Comparison of ENCODE assay signal across 8 cellular contexts in the genomic region with DNA sequence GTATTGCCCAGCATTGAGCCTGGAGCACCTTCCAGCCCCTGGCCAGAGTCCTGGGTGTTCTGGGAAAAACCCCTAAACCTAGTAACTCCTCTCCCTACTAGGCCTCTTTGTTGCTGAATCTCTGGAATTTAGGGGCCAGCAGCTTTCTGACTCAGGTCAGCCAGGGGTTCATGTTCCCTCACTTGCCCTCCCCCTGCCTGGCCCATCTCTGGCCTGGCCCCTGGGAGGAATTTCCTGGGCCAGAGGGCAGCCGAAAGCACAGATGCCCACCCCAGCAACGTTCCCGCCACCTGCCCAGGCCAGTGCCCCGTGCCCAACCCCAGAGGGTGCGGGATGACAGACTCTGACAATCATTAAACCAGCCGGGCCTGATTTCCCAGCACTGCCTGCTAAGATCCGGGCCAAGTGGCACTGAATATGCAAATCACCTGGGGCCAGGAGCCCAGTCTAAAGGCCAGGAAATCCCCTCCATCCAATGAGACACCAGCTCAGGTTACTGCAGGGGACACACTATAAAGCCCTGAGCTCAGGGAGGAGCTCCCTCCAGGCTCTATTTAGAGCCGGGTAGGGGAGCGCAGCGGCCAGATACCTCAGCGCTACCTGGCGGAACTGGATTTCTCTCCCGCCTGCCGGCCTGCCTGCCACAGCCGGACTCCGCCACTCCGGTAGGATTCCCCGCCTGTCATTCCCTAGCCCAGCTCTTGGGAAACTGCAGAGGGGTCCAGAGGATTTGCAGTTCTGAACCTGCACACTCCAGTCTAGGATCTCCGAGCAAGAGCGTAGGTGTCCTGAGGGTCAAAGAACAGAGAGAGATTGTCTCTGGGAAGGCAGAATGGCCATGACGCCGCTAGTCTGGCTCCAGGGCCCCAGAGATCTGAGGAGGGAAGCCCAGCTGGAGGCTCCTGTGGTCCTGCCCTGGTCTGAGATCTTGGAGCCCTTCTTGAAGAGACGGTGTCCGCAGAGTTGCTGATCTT. TPM values are rescaled to one million over a fixed set of nuclear protein-coding genes. Genes with fewer than 3 reads are reported as not detected.
A peak's percentile ranks its signal among the peaks of the same experiment; 100 is the strongest.
DNase-seq lines count a peak whose midpoint lies in the region; TF ChIP-seq lines count a peak whose summit lies in the region.

ELF3 (plus strand) TSS at position 546 of the 974 bp plus-strand sequence. CDS start 550 bp downstream, outside the sequence.

- H3K27ac Mint-ChIP-seq in H9 (peak within 1 kb of the TSS; percentile 92 to 96 (median 95); a peak in 6 of 7 replicates), nephron (peak within 1 kb of the TSS; percentile 87 to 98 (median 89))

- H3K4me3 Mint-ChIP-seq in H9 (peak within 1 kb of the TSS; percentile 69 to 79), nephron (peak within 1 kb of the TSS; percentile 85 to 90 (median 87))

- H3K56ac ChIP-seq in H9 (ENCODE audit: insufficient read length, low read depth, low read length), result no peak within 1 kb of the TSS

- H2AFZ ChIP-seq in H9 (ENCODE audit: low read length), result no peak within 1 kb of the TSS

- no peak within 1 kb of the TSS for H4K91ac ChIP-seq in H9 (ENCODE audit: insufficient read length, low read depth, low read length)

- peak within 1 kb of the TSS; percentile 61 for H3K14ac ChIP-seq in H9 (ENCODE audit: insufficient read depth, low read length)

- peak; percentile 96 for TF ChIP-seq POLR2A in breast epithelium (IDR thresholded peaks at IDR 0.05)

- H3K79me2 ChIP-seq in H9 (ENCODE audit: insufficient read depth, low read length), result no peaks in the 10 kb centered on the region

- no peak within 1 kb of the TSS for H2BK20ac ChIP-seq in H9 (ENCODE audit: low read depth, low read length, poor library complexity, severe bottlenecking)

- DNase-seq in GM13976 (ENCODE audit: low spot score), result peak; percentile 83
- peak; percentile 98 for DNase-seq in H9
- DNase-seq in NCI-H1417 (lab: John Stamatoyannopoulos, UW), result peak; percentile 82 to 100 (median 91)
- peak; percentile 93 to 95 for DNase-seq in breast epithelium (ENCODE audit: low spot score in 2 of 2)
- no peak for DNase-seq in GM03348 (ENCODE audit: low spot score)
- DNase-seq in nucleus accumbens (lab: John Stamatoyannopoulos, UW), result no peak
- DNase-seq in CD1c-positive myeloid dendritic cell (ENCODE audit: extremely low spot score), result no peak

- H3K4me1 Mint-ChIP-seq in H9 (peaks cover 45 to 57% of the 10 kb centered on the region in 2 experiments), nephron (peaks cover 15% of the 10 kb centered on the region)

- H3T11ph ChIP-seq in H9 (ENCODE audit: low read length), result no peak within 1 kb of the TSS

- H3K36me3 Mint-ChIP-seq in H9 (ENCODE audit: insufficient read depth in 1 of 3, low read depth in 3 of 3) (peaks cover 0 to 41% (median 33%) of the 10 kb centered on the region in 3 experiments; a peak in 5 of 7 replicates), nephron (ENCODE audit: low read depth) (peaks cover 15% of the 10 kb centered on the region)

- H3K27ac ChIP-seq in H9 (ENCODE audit: insufficient read length, low read depth, low read length) (no peak within 1 kb of the TSS), breast epithelium (peak within 1 kb of the TSS; percentile 92 to 96)

- no peak within 1 kb of the TSS for H3K23ac ChIP-seq in H9 (ENCODE audit: insufficient read length, low read depth, low read length)

- H3K4ac ChIP-seq in H9 (ENCODE audit: low read depth, low read length), result no peak within 1 kb of the TSS

- in situ Hi-C loops in GM13976 (cut with MboI; ENCODE audit: low sequenced_read_pairs, unreplicated experiment), result no loop called here

- H3K9me3 ChIP-seq in H9 (ENCODE audit: control insufficient read depth, low read depth, low read length) (no peaks in the 10 kb centered on the region), breast epithelium (no peaks in the 10 kb centered on the region)

- WGBS in H9 (ENCODE audit: extremely low coverage, insufficient read length, low lambda C conversion rate), result no CpG with 5 or more reads among the region's 24 CpGs

- no peak for TF ChIP-seq CTCF in GM13976 (IDR thresholded peaks at IDR 0.05; ENCODE audit: borderline replicate concordance, control extremely low read depth, extremely low read depth, insufficient read depth, missing control alignments)
- no peak for TF ChIP-seq CTCF in H9 (conservative IDR thresholded peaks at IDR 0.05)
- no peak for TF ChIP-seq CTCF in breast epithelium (IDR thresholded peaks at IDR 0.05)
- no peak for TF ChIP-seq CTCF in nephron (IDR thresholded peaks at IDR 0.05; ENCODE audit: unreplicated experiment in 3 of 3)

- H4K8ac ChIP-seq in H9 (replicated peaks; ENCODE audit: insufficient read length, low read depth, low read length), result no peak within 1 kb of the TSS

- H3K4me3 ChIP-seq in breast epithelium, result peak within 1 kb of the TSS in 2 of 3 donors; percentile 67 to 71

- intact Hi-C loops in breast epithelium (cut with DNase I; ENCODE audit: low total_unique reads), result no loop called here

- H4K5ac ChIP-seq in H9 (ENCODE audit: insufficient read length, low read depth, low read length), result no peak within 1 kb of the TSS

- peak within 1 kb of the TSS; percentile 78 for H3K18ac ChIP-seq in H9 (ENCODE audit: insufficient read length, low read depth, low read length)

- H3K27me3 Mint-ChIP-seq in H9 (ENCODE audit: low read depth), result no peaks in the 10 kb centered on the region
- peaks cover 4% of the 10 kb centered on the region for H3K27me3 Mint-ChIP-seq in nephron (ENCODE audit: low read depth)

- H2BK12ac ChIP-seq in H9 (ENCODE audit: insufficient read length, low read depth, low read length), result no peak within 1 kb of the TSS

- peak within 1 kb of the TSS; percentile 45 for H3K9ac ChIP-seq in H9 (ENCODE audit: extremely low read depth, insufficient read length, low read length)

- H2BK120ac ChIP-seq in H9 (ENCODE audit: low read depth, low read length, poor library complexity, severe bottlenecking), result no peak within 1 kb of the TSS

- H3K27me3 ChIP-seq in H9 (ENCODE audit: insufficient read depth, low read length), result no peaks in the 10 kb centered on the region
- H3K27me3 ChIP-seq in breast epithelium, result no peaks in the 10 kb centered on the region

- H2BK15ac ChIP-seq in H9 (ENCODE audit: low read depth, low read length), result no peak within 1 kb of the TSS

- H2AK5ac ChIP-seq in H9 (ENCODE audit: insufficient read length, low read length), result no peak within 1 kb of the TSS

- peaks cover 16% of the 10 kb centered on the region for H3K4me1 ChIP-seq in H9 (ENCODE audit: insufficient read depth, low read length)
- peaks cover 0 to 12% of the 10 kb centered on the region in 2 donors for H3K4me1 ChIP-seq in breast epithelium

- H3K23me2 ChIP-seq in H9 (ENCODE audit: insufficient read length, low read depth, low read length, poor library complexity, severe bottlenecking), result peaks cover 15% of the 10 kb centered on the region

- H3K79me1 ChIP-seq in H9 (ENCODE audit: insufficient read depth, low read depth, low read length, poor library complexity, severe bottlenecking), result no peaks in the 10 kb centered on the region

- H3K9me3 Mint-ChIP-seq in H9 (no peaks in the 10 kb centered on the region), nephron (no peaks in the 10 kb centered on the region)

- H3K36me3 ChIP-seq in breast epithelium, result no peaks in the 10 kb centered on the region

- no peak within 1 kb of the TSS for H2BK5ac ChIP-seq in H9 (ENCODE audit: insufficient read length, low read length)

- H3K4me2 ChIP-seq in H9 (ENCODE audit: insufficient read depth, insufficient read length, low read length), result peak within 1 kb of the TSS; percentile 76

- H4K20me1 ChIP-seq in H9 (ENCODE audit: control insufficient read depth, insufficient read depth, insufficient read length), result no peaks in the 10 kb centered on the region

RNA-seq across cellular contexts. Expression of gene ELF3, which starts in this region (rescaled TPM):
- total RNA-seq in H9 (2021) (9.1 and 10.4 TPM in 2 replicates), breast epithelium (1,000 to 10,000 TPM in 1 of 3 donors, 100 to 1,000 TPM in 1, 1 to 10 TPM in 1; 1.3 to 1,061 (median 367) TPM)

Comparison
In these comparisons a context has a peak if more than half of its experiments do, and no peak if none do; other contexts are left out.
1. DNase-seq: peak in GM13976 (single experiment), H9 (single experiment), NCI-H1417 (3 of 3) and breast epithelium (2 of 2); none in GM03348 (single experiment), nucleus accumbens (0 of 56) and CD1c-positive myeloid dendritic cell (single experiment).